In the genomic region with DNA sequence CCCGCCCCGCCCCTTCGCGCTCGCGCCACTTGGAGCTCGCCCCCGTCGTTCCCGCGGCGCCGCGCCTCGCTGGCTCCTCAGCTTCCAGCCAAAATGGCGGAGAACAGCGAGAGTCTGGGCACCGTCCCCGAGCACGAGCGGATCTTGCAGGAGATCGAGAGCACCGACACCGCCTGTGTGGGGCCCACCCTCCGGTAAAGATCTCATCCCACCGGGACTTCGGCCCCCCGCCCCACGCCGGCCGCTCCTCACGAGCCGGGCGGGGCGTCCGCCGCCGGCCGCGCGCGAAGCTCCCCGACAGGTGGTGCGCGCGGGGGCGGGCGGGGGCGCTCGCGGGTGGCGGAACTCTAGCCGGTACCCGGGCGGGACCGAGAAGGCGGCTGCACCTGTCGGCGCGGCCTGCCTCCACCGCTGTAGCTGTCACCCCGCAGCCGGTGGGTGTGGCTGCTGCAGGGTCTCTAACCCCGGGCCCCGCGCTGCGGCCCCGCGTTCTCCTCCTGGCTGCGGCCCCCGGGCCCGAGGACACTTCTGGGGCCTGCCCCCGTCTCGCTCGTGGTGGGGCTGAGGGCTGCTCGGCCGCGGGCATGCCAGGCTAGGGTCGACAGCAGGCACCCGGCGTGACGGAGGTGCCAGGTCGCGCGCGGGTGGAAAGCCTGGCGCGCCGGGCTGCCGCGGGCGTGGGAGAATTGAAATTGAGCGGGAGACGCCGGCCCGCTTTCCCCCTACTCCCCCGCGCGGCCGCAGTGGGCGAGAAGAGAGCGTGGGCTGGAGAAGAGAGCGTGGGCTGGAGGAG, we compare ENCODE assay signal across 8 cellular contexts. TPM values are rescaled to one million over a fixed set of nuclear protein-coding genes. Genes with fewer than 3 reads are reported as not detected.
A peak's percentile ranks its signal among the peaks of the same experiment; 100 is the strongest.
DNase-seq lines count a peak whose midpoint lies in the region; ATAC-seq, FAIRE-seq and TF ChIP-seq lines count a peak whose summit lies in the region.

TSS of gene EXOC6 (plus strand) at position 80 of the 793 bp plus-strand sequence. CDS start at position 94, 14 bp downstream.

- peak within 1 kb of the TSS; percentile 70 for H3K27ac ChIP-seq in angular gyrus (ENCODE audit: low read depth, low read length)
- H3K27ac ChIP-seq in right atrium auricular region = peak within 1 kb of the TSS; percentile 82 to 86

- peaks cover 0 to 16% of the 10 kb centered on the region in 2 donors for H3K4me1 ChIP-seq in right atrium auricular region

- FAIRE-seq in GM12891 (lab: Jason Lieb, UNC) (peak; percentile 87), urothelium cell line (lab: Jason Lieb, UNC) (no peak)

- peak within 1 kb of the TSS; percentile 95 to 99 for H3K4me3 ChIP-seq in right atrium auricular region

- peak in 1 of 2 donors; percentile 36 for TF ChIP-seq CTCF in right atrium auricular region (IDR thresholded peaks at IDR 0.05)

- ATAC-seq in HG02588 (IDR thresholded peaks at IDR 0.05; ENCODE audit: unreplicated experiment) = peak; percentile 86

- intact Hi-C loops in T-helper 2 cell treated with Interferon-gamma antibody and Interleukin-4, amounts not matched to agents 100 ng/mL and 5 ng/mL, for 36 hours (cut with micrococcal nuclease) = loop anchor here (2.0 to 10.0 kb wide), 8 partner anchors 34 to 1624 kb away; partner anchors contain the start of genes CEP55, CPEB3, IDE and KIF11

- DNase-seq in GM12891 (ENCODE audit: insufficient read length, low spot score) = peak; percentile 77
- peak; percentile 71 for DNase-seq in NCI-H1092 (lab: John Stamatoyannopoulos, UW)
- DNase-seq in right atrium auricular region (ENCODE audit: low spot score) = peak; percentile 69
- peak; percentile 81 for DNase-seq in putamen (ENCODE audit: low spot score)
- DNase-seq in urothelium cell line (ENCODE audit: low spot score) = peak; percentile 89

- H3K36me3 ChIP-seq in right atrium auricular region = no peaks in the 10 kb centered on the region

- no peaks in the 10 kb centered on the region for H3K9me3 ChIP-seq in right atrium auricular region

- no peaks in the 10 kb centered on the region for H3K27me3 ChIP-seq in right atrium auricular region

- peak; percentile 69; the same call in 1 of the 2 replicates for TF ChIP-seq POLR2A in GM12891 (IDR thresholded peaks at IDR 0.05; ENCODE audit: low read depth, low read length)

TF ChIP-seq in GM12891, 5 proteins besides CTCF, POLR2A, EP300 and RAD21:
- TF ChIP-seq POLR2AphosphoS5 (IDR thresholded peaks at IDR 0.05; ENCODE audit: low read depth, low read length) (peak; percentile 70), TAF1 (IDR thresholded peaks at IDR 0.05; ENCODE audit: low read depth, low read length) (peak; percentile 65), POU2F2 (IDR thresholded peaks at IDR 0.05; ENCODE audit: low read depth, low read length) (no peak)
TF ChIP-seq in GM12891: peak in this region for 2.

RNA-seq across cellular contexts. Expression of gene EXOC6, which starts in this region (rescaled TPM):
- 4.1 TPM for polyA plus RNA-seq in GM12891 (2012; ENCODE audit: low read depth, missing spikeins)
- 11.3 and 12.0 TPM in 2 replicates for total RNA-seq in T-helper 2 cell treated with Interferon-gamma antibody and Interleukin-4, amounts not matched to agents 100 ng/mL and 5 ng/mL, for 36 hours
- total RNA-seq in right atrium auricular region = 10 to 100 TPM in 1 of 2 donors, 1 to 10 TPM in 1; 7.0 to 10.1 TPM

Comparison
In these comparisons a context has a peak if more than half of its experiments do, and no peak if none do; other contexts are left out.
1. Peak in every context shown above with its lines: DNase-seq, ATAC-seq, H3K4me3 ChIP-seq and H3K27ac ChIP-seq.